Comparison of ENCODE assay signal across 20 cellular contexts in the genomic region with DNA sequence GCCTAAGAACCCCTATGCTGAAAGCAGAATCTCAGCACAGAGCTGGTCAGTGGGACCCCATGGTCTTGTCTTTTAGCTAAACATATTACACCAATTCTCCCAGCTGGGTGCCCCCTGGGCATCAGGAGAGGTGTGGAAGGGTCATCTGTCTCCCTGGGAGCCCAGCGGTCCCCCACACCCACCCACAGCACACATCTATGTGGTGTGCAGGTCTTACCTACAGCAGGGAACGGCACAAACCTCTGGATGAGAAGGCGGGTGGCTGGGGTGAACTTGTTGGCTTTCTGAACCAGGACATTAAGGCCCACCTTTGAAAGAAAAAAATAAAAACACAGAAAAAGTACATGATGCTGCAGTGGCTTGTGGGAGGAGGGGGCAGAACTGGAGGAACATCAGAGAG.
"Had no signal": no experiment of that assay in that cellular context is flagged by ENCODE, and none has a peak within 500 bp of the region (broad histone marks: within the 10 kb centered on the region; RNA-seq: fewer than 3 reads in every experiment).

No MANE protein-coding gene starts in this region.

- DNase-seq: activated CD4-positive, alpha-beta T cell treated with anti-CD3 and anti-CD28 coated beads for 36 hours; activated CD4-positive, alpha-beta T cell treated with anti-CD3 and anti-CD28 coated beads, Interleukin-2, amount 50 U/mL, for 4 hours; activated gamma-delta T cell treated with Interleukin-2 at 50 U/mL for 16 hours; cortex of kidney; esophagus squamous epithelium; hypothalamus; left cardiac atrium; mesendoderm; naive thymus-derived CD4-positive, alpha-beta T cell; stimulated activated CD4-positive, alpha-beta T cell treated with anti-CD3 and anti-CD28 coated beads, Interleukin-2, amount 100 ng/mL, for 24 hours; stimulated activated naive CD8-positive, alpha-beta T cell treated with anti-CD3 and anti-CD28 coated beads, Interleukin-15, amount 100 ng/mL, for 72 hours; T1000; uterus had no signal

- H3K4me3 ChIP-seq: breast epithelium, esophagus squamous epithelium, gastrocnemius medialis, prostate gland, tibial nerve, uterus had no signal

- H3K4me1 ChIP-seq: esophagus squamous epithelium, prostate gland, uterus had no signal

- FAIRE-seq: islet of Langerhans had no signal

- H3K36me3 ChIP-seq: breast epithelium, gastrocnemius medialis, prostate gland, uterus had no signal

- H3K27ac ChIP-seq: breast epithelium, esophagus squamous epithelium, prostate gland, tibial nerve, uterus had no signal

- ATAC-seq: activated CD4-positive, alpha-beta T cell treated with anti-CD3 and anti-CD28 coated beads for 36 hours; activated naive CD4-positive, alpha-beta T cell treated with anti-CD3 and anti-CD28 coated beads, Interleukin-2, amount 50 U/mL, for 72 hours; gastrocnemius medialis; left cardiac atrium; naive thymus-derived CD4-positive, alpha-beta T cell; stimulated activated effector memory CD8-positive, alpha-beta T cell treated with anti-CD3 and anti-CD28 coated beads, Interleukin-12 subunit alpha, Interleukin-12 subunit beta, amount 100 ng/mL, for 72 hours; stimulated activated naive CD8-positive, alpha-beta T cell treated with anti-CD3 and anti-CD28 coated beads, Interleukin-15, amount 100 ng/mL, for 72 hours had no signal

- H3K27me3 ChIP-seq: breast epithelium, esophagus squamous epithelium, gastrocnemius medialis, tibial nerve, uterus had no signal

- H3K9me3 ChIP-seq: breast epithelium, esophagus squamous epithelium, gastrocnemius medialis, prostate gland, tibial nerve, uterus had no signal
